ENCODE assay signal across 18 cellular contexts in the genomic region with DNA sequence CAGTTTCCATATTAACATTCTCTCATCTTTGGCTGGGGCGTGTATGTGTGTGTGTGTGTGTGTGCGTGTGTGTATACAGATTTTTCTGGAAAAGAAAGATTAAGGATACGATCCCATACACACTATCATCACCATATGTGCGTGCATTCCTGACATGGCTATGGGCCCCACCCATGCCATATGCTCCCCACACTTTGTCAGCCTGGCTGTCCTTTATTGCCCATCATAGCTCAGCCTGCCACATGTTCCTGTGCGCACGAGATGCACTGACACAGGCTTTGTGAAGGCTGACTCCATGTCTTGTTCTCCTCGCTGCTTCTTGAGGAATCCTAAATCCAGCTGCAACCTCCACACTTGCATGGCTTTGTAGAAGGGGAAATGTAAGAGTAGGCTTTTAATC.
"Had no signal": no experiment of that assay in that cellular context is flagged by ENCODE, and none has a peak within 500 bp of the region (broad histone marks: within the 10 kb centered on the region; RNA-seq: fewer than 3 reads in every experiment).

No MANE protein-coding gene starts in this region.

- DNase-seq: cortex of kidney; gastrocnemius medialis; head of caudate nucleus; naive thymus-derived CD4-positive, alpha-beta T cell; occipital lobe; ovary; posterior cingulate gyrus; psoas muscle; right cardiac atrium; sigmoid colon; spleen; stimulated activated CD4-positive, alpha-beta T cell treated with anti-CD3 and anti-CD28 coated beads, Interleukin-2, amount 100 ng/mL, for 48 hours; stimulated activated naive B cell treated with anti-CD40 and anti-IgM and Interleukin-4, amounts not matched to agents 10 μg/mL and 1 μg/mL and 100 μg/mL, for 72 hours had no signal

- H3K4me3 ChIP-seq: gastrocnemius medialis, lung, ovary, psoas muscle, sigmoid colon, spleen, thoracic aorta, tibial nerve, vagina had no signal

- H3K27ac ChIP-seq: gastrocnemius medialis, ovary, psoas muscle, sigmoid colon, spleen, thoracic aorta, tibial nerve, vagina had no signal

- H3K27me3 ChIP-seq: gastrocnemius medialis, ovary, sigmoid colon, spleen, tibial nerve, vagina had no signal

- H3K4me1 ChIP-seq: gastrocnemius medialis, psoas muscle, spleen, tibial nerve, vagina had no signal

- H3K36me3 ChIP-seq: gastrocnemius medialis, ovary, sigmoid colon, spleen, thoracic aorta, tibial nerve, vagina had no signal

- H3K9me3 ChIP-seq: gastrocnemius medialis, ovary, sigmoid colon, thoracic aorta, vagina had no signal

- ATAC-seq: gastrocnemius medialis; left lobe of liver; naive thymus-derived CD4-positive, alpha-beta T cell; psoas muscle; right cardiac atrium; stimulated activated naive B cell treated with anti-CD40 and anti-IgM and Interleukin-4, amounts not matched to agents 10 μg/mL and 1 μg/mL and 100 μg/mL, for 72 hours had no signal
